ENCODE assay signal across 14 cellular contexts in the genomic region with DNA sequence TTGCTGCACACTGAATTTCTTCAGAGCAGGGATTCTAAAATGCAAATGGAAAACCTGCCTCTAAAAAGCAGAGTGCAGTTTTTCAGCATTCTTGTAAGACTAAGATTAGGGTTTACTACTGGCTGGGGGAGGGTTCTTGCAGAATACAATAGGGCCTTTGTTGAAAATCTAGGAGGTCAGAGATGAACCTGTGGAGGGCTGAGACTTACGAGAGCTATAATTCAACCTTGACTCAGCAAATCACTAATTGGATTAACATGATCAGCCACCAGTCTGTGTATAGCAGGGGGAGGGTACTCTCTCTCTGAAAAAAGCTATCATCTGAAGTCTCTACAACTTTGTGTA.
DNase-seq lines count a peak whose midpoint lies in the region; ATAC-seq, FAIRE-seq and TF ChIP-seq lines count a peak whose summit lies in the region.
"Had no signal": no experiment of that assay in that cellular context is flagged by ENCODE, and none has a peak within 500 bp of the region (broad histone marks: within the 10 kb centered on the region; RNA-seq: fewer than 3 reads in every experiment).

No MANE protein-coding gene starts in this region.

- H3K27me3 ChIP-seq in cardiac muscle cell, result no peaks in the 10 kb centered on the region
- H3K27me3 ChIP-seq: adrenal gland, heart left ventricle had no signal

- no peak for FAIRE-seq in urothelium cell line (lab: Jason Lieb, UNC)

- H3K9me3 Mint-ChIP-seq in mesothelial cell of epicardium, result no peaks in the 10 kb centered on the region
- H3K9me3 Mint-ChIP-seq in activated CD8-positive, alpha-beta memory T cell treated with anti-CD3 and anti-CD28 coated beads, Interleukin-2, amount 10 ng/mL, durations not matched to agents 7 days and 5 days (ENCODE audit: low read depth), result peaks cover 6% of the 10 kb centered on the region

- TF ChIP-seq CTCF in cardiac muscle cell (IDR thresholded peaks at IDR 0.05; ENCODE audit: low read depth, low read length) (no peak), mesothelial cell of epicardium (IDR thresholded peaks at IDR 0.05; ENCODE audit: unreplicated experiment) (no peak)

- no peaks in the 10 kb centered on the region for H3K27me3 Mint-ChIP-seq in mesothelial cell of epicardium (ENCODE audit: low read depth)
- H3K27me3 Mint-ChIP-seq in activated CD8-positive, alpha-beta memory T cell treated with anti-CD3 and anti-CD28 coated beads, Interleukin-2, amount 10 ng/mL, durations not matched to agents 7 days and 5 days, result no peaks in the 10 kb centered on the region

- peaks cover 39% of the 10 kb centered on the region for H3K4me1 ChIP-seq in cardiac muscle cell (ENCODE audit: low read depth)

- peak overlapping the region; percentile 65 for H3K27ac Mint-ChIP-seq in mesothelial cell of epicardium
- H3K27ac Mint-ChIP-seq in activated CD8-positive, alpha-beta memory T cell treated with anti-CD3 and anti-CD28 coated beads, Interleukin-2, amount 10 ng/mL, durations not matched to agents 7 days and 5 days, result no peak overlapping the region

- no peaks in the 10 kb centered on the region for H3K36me3 Mint-ChIP-seq in mesothelial cell of epicardium
- H3K36me3 Mint-ChIP-seq in activated CD8-positive, alpha-beta memory T cell treated with anti-CD3 and anti-CD28 coated beads, Interleukin-2, amount 10 ng/mL, durations not matched to agents 7 days and 5 days, result peaks cover 23% of the 10 kb centered on the region

- CTCF ChIA-PET in activated CD8-positive, alpha-beta memory T cell treated with anti-CD3 and anti-CD28 coated beads, Interleukin-2, amount 10 ng/mL, durations not matched to agents 7 days and 5 days (lab: Charles Lee), result no interaction called here

- no peak for ATAC-seq in left ventricle myocardium superior
- no peak for ATAC-seq in activated CD8-positive, alpha-beta memory T cell treated with anti-CD3 and anti-CD28 coated beads, Interleukin-2, amount 10 ng/mL, durations not matched to agents 7 days and 5 days
- no peak for ATAC-seq in GM18873 (IDR thresholded peaks at IDR 0.05; ENCODE audit: low FRiP score, unreplicated experiment)

- H3K9me3 ChIP-seq in cardiac muscle cell (ENCODE audit: low read depth), result no peaks in the 10 kb centered on the region
- H3K9me3 ChIP-seq: adrenal gland, heart left ventricle had no signal

- H3K4me1 Mint-ChIP-seq in mesothelial cell of epicardium, result peaks cover 28% of the 10 kb centered on the region
- H3K4me1 Mint-ChIP-seq in activated CD8-positive, alpha-beta memory T cell treated with anti-CD3 and anti-CD28 coated beads, Interleukin-2, amount 10 ng/mL, durations not matched to agents 7 days and 5 days, result peaks cover 31% of the 10 kb centered on the region

- peak overlapping the region; percentile 81 for H3K27ac ChIP-seq in cardiac muscle cell
- H3K27ac ChIP-seq: adrenal gland, KMS-11 had no signal

- peak overlapping the region; percentile 25 for H3K4me3 Mint-ChIP-seq in mesothelial cell of epicardium
- H3K4me3 Mint-ChIP-seq in activated CD8-positive, alpha-beta memory T cell treated with anti-CD3 and anti-CD28 coated beads, Interleukin-2, amount 10 ng/mL, durations not matched to agents 7 days and 5 days, result no peak overlapping the region

- H3K4me3 ChIP-seq in cardiac muscle cell, result no peak overlapping the region
- H3K4me3 ChIP-seq: adrenal gland had no signal

- intact Hi-C loops in left ventricle myocardium superior (cut with micrococcal nuclease), result no loop called here

- H3K36me3 ChIP-seq in cardiac muscle cell, result no peaks in the 10 kb centered on the region
- H3K36me3 ChIP-seq: adrenal gland, heart left ventricle had no signal

- DNase-seq in cardiac muscle cell (ENCODE audit: low read depth in 1 of 2, low spot score in 1 of 2) (peak in 1 of 2 donors; percentile 83), left ventricle myocardium superior (no peak), SK-N-DZ (ENCODE audit: low spot score) (peak; percentile 56), mesothelial cell of epicardium (ENCODE audit: low spot score in 2 of 2, unreplicated experiment in 2 of 2) (no peak), urothelium cell line (ENCODE audit: low spot score) (peak; percentile 63), NOMO-1 treated with dmso at 0.1 percent for 144 hours (lab: John Stamatoyannopoulos, UW; ENCODE audit: unreplicated experiment) (no peak)
- no peak for DNase-seq in activated CD8-positive, alpha-beta memory T cell treated with anti-CD3 and anti-CD28 coated beads, Interleukin-2, amount 10 ng/mL, durations not matched to agents 7 days and 5 days
- DNase-seq: adrenal gland; heart left ventricle; NCI-H510A; stimulated activated CD8-positive, alpha-beta memory T cell treated with anti-CD3 and anti-CD28 coated beads, Interleukin-4, amount 100 ng/mL, for 48 hours; T-helper 1 cell had no signal

Comparison
In these comparisons a context has a peak if more than half of its experiments do, and no peak if none do; other contexts are left out.
1. DNase-seq: peak in SK-N-DZ (single experiment) and urothelium cell line (single experiment); none in left ventricle myocardium superior (single experiment), mesothelial cell of epicardium (0 of 2), activated CD8-positive, alpha-beta memory T cell treated with anti-CD3 and anti-CD28 coated beads, Interleukin-2, amount 10 ng/mL, durations not matched to agents 7 days and 5 days (single experiment) and NOMO-1 treated with dmso at 0.1 percent for 144 hours (single experiment).